Comparison of ENCODE assay signal across 1 cellular context in the genomic region with DNA sequence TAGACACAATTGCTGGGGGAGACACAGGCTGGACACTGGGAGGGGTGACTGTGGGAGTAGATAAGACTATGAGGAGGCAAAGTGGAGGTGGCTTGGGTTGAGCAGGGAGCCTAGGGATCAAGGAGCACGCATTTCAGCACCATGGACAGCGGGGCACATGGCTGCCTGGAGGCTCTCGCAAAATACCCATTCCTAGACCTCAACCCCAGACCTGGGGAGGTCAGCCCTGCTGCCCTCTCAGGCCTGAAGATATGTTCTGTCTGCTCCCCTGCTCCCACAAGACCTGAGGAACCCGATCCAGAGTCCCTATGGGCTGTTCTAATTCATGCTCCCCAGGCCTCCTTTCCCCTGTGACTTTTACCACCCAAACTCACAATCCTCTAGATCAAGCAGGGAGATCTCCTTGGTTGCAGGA.
TF ChIP-seq lines count a peak whose summit lies in the region.

No MANE protein-coding gene starts in this region.

TF ChIP-seq in K562, 482 proteins besides CTCF, POLR2A, EP300 and RAD21 (continues in another document):
- TF ChIP-seq YY1 (IDR thresholded peaks at IDR 0.05; ENCODE audit: borderline replicate concordance in 1 of 3, control insufficient read depth in 1 of 3, extremely low read depth in 1 of 3, insufficient read depth in 3 of 3, insufficient read length in 1 of 3, insufficient replicate concordance in 2 of 3, low read depth in 1 of 3, low read length in 2 of 3) (peak in 2 of 3 experiments; percentile 34 to 81), MYNN (IDR thresholded peaks at IDR 0.05) (no peak), MYNN (CRISPR knock-in tag; IDR thresholded peaks at IDR 0.05) (peak; percentile 58; the same call in 1 of the 2 replicates), ZBTB49 (CRISPR knock-in tag; IDR thresholded peaks at IDR 0.05; ENCODE audit: borderline replicate concordance) (no peak), RFX5 (IDR thresholded peaks at IDR 0.05; ENCODE audit: low read depth, low read length) (no peak), SAP30 (IDR thresholded peaks at IDR 0.05; ENCODE audit: borderline replicate concordance, insufficient read depth, low read depth, low read length, poor library complexity, severe bottlenecking) (peak; percentile 38), ZC3H4 (CRISPR knock-in tag; IDR thresholded peaks at IDR 0.05; ENCODE audit: borderline replicate concordance) (no peak), ASH1L (IDR thresholded peaks at IDR 0.05; ENCODE audit: borderline replicate concordance, low read depth, partially characterized antibody) (no peak), HDAC8 (tag; IDR thresholded peaks at IDR 0.05) (peak; percentile 60; the same call in 1 of the 2 replicates), ZNF347 (CRISPR knock-in tag; IDR thresholded peaks at IDR 0.05; ENCODE audit: low read depth) (no peak), POLR2B (IDR thresholded peaks at IDR 0.05; ENCODE audit: low read depth, partially characterized antibody) (no peak), ARNT (IDR thresholded peaks at IDR 0.05) (no peak), ZEB2 (IDR thresholded peaks at IDR 0.05) (no peak), PURB (CRISPR knock-in tag; IDR thresholded peaks at IDR 0.05; ENCODE audit: low read depth) (no peak), RNF219 (CRISPR knock-in tag; IDR thresholded peaks at IDR 0.05) (no peak), SIN3B (IDR thresholded peaks at IDR 0.05; ENCODE audit: low read depth) (no peak), JUN (IDR thresholded peaks at IDR 0.05; ENCODE audit: borderline replicate concordance, low read depth, low read length) (no peak), JUN (CRISPR knock-in tag; IDR thresholded peaks at IDR 0.05; ENCODE audit: borderline replicate concordance) (peak; percentile 73; the same call in 1 of the 2 replicates), TRIM28 (IDR thresholded peaks at IDR 0.05) (no peak), BCL6 (CRISPR knock-in tag; IDR thresholded peaks at IDR 0.05) (no peak), MTF1 (CRISPR knock-in tag; IDR thresholded peaks at IDR 0.05; ENCODE audit: borderline replicate concordance) (no peak), HCFC1 (IDR thresholded peaks at IDR 0.05; ENCODE audit: low read depth, low read length) (no peak), NR3C1 (CRISPR knock-in tag; IDR thresholded peaks at IDR 0.05) (peak; percentile 91; the same call in 1 of the 2 replicates), NCOA6 (IDR thresholded peaks at IDR 0.05) (peak; percentile 12; the same call in 1 of the 2 replicates), RBM22 (IDR thresholded peaks at IDR 0.05; ENCODE audit: low read depth, low read length, poor library complexity, severe bottlenecking) (no peak), CBFA2T2 (conservative IDR thresholded peaks at IDR 0.05) (no peak), SREBF2 (CRISPR knock-in tag; IDR thresholded peaks at IDR 0.05) (no peak), LEF1 (IDR thresholded peaks at IDR 0.05) (no peak), CREB1 (IDR thresholded peaks at IDR 0.05) (no peak), CREB1 (CRISPR knock-in tag; IDR thresholded peaks at IDR 0.05) (peak; percentile 73; the same call in 1 of the 2 replicates), ZNF785 (CRISPR knock-in tag; IDR thresholded peaks at IDR 0.05) (no peak), TOE1 (IDR thresholded peaks at IDR 0.05; ENCODE audit: borderline replicate concordance) (no peak), TOE1 (CRISPR knock-in tag; IDR thresholded peaks at IDR 0.05; ENCODE audit: borderline replicate concordance, low read depth) (peak; percentile 88), SIN3A (IDR thresholded peaks at IDR 0.05; ENCODE audit: borderline replicate concordance in 2 of 2, control insufficient read depth in 1 of 2, low read depth in 2 of 2, low read length in 2 of 2) (peak; percentile 58 to 94; a peak in 3 of 4 replicates), HDAC1 (IDR thresholded peaks at IDR 0.05) (peak in 1 of 2 experiments; percentile 60; a peak in 1 of 4 replicates), ATF3 (IDR thresholded peaks at IDR 0.05) (no peak), ATF3 (CRISPR knock-in tag; conservative IDR thresholded peaks at IDR 0.05) (no peak)
- TF ChIP-seq, protein P1, sequence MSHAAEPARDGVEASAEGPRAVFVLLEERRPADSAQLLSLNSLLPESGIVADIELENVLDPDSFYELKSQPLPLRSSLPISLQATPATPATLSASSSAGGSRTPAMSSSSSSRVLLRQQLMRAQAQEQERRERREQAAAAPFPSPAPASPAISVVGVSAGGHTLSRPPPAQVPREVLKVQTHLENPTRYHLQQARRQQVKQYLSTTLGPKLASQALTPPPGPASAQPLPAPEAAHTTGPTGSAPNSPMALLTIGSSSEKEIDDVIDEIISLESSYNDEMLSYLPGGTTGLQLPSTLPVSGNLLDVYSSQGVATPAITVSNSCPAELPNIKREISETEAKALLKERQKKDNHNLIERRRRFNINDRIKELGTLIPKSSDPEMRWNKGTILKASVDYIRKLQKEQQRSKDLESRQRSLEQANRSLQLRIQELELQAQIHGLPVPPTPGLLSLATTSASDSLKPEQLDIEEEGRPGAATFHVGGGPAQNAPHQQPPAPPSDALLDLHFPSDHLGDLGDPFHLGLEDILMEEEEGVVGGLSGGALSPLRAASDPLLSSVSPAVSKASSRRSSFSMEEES (CRISPR knock-in tag; IDR thresholded peaks at IDR 0.05): no peak
- TF ChIP-seq, protein P2, sequence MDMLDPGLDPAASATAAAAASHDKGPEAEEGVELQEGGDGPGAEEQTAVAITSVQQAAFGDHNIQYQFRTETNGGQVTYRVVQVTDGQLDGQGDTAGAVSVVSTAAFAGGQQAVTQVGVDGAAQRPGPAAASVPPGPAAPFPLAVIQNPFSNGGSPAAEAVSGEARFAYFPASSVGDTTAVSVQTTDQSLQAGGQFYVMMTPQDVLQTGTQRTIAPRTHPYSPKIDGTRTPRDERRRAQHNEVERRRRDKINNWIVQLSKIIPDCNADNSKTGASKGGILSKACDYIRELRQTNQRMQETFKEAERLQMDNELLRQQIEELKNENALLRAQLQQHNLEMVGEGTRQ (CRISPR knock-in tag; IDR thresholded peaks at IDR 0.05): peak; percentile 52
- TF ChIP-seq, protein P3, sequence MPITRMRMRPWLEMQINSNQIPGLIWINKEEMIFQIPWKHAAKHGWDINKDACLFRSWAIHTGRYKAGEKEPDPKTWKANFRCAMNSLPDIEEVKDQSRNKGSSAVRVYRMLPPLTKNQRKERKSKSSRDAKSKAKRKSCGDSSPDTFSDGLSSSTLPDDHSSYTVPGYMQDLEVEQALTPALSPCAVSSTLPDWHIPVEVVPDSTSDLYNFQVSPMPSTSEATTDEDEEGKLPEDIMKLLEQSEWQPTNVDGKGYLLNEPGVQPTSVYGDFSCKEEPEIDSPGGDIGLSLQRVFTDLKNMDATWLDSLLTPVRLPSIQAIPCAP (CRISPR knock-in tag; IDR thresholded peaks at IDR 0.05; ENCODE audit: borderline replicate concordance): peak; percentile 70; the same call in 1 of the 2 replicates
- TF ChIP-seq, protein P4, sequence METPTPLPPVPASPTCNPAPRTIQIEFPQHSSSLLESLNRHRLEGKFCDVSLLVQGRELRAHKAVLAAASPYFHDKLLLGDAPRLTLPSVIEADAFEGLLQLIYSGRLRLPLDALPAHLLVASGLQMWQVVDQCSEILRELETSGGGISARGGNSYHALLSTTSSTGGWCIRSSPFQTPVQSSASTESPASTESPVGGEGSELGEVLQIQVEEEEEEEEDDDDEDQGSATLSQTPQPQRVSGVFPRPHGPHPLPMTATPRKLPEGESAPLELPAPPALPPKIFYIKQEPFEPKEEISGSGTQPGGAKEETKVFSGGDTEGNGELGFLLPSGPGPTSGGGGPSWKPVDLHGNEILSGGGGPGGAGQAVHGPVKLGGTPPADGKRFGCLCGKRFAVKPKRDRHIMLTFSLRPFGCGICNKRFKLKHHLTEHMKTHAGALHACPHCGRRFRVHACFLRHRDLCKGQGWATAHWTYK (CRISPR knock-in tag; IDR thresholded peaks at IDR 0.05): no peak
- TF ChIP-seq, protein P5, sequence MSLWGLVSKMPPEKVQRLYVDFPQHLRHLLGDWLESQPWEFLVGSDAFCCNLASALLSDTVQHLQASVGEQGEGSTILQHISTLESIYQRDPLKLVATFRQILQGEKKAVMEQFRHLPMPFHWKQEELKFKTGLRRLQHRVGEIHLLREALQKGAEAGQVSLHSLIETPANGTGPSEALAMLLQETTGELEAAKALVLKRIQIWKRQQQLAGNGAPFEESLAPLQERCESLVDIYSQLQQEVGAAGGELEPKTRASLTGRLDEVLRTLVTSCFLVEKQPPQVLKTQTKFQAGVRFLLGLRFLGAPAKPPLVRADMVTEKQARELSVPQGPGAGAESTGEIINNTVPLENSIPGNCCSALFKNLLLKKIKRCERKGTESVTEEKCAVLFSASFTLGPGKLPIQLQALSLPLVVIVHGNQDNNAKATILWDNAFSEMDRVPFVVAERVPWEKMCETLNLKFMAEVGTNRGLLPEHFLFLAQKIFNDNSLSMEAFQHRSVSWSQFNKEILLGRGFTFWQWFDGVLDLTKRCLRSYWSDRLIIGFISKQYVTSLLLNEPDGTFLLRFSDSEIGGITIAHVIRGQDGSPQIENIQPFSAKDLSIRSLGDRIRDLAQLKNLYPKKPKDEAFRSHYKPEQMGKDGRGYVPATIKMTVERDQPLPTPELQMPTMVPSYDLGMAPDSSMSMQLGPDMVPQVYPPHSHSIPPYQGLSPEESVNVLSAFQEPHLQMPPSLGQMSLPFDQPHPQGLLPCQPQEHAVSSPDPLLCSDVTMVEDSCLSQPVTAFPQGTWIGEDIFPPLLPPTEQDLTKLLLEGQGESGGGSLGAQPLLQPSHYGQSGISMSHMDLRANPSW (CRISPR knock-in tag; IDR thresholded peaks at IDR 0.05): no peak
- TF ChIP-seq, protein P6, sequence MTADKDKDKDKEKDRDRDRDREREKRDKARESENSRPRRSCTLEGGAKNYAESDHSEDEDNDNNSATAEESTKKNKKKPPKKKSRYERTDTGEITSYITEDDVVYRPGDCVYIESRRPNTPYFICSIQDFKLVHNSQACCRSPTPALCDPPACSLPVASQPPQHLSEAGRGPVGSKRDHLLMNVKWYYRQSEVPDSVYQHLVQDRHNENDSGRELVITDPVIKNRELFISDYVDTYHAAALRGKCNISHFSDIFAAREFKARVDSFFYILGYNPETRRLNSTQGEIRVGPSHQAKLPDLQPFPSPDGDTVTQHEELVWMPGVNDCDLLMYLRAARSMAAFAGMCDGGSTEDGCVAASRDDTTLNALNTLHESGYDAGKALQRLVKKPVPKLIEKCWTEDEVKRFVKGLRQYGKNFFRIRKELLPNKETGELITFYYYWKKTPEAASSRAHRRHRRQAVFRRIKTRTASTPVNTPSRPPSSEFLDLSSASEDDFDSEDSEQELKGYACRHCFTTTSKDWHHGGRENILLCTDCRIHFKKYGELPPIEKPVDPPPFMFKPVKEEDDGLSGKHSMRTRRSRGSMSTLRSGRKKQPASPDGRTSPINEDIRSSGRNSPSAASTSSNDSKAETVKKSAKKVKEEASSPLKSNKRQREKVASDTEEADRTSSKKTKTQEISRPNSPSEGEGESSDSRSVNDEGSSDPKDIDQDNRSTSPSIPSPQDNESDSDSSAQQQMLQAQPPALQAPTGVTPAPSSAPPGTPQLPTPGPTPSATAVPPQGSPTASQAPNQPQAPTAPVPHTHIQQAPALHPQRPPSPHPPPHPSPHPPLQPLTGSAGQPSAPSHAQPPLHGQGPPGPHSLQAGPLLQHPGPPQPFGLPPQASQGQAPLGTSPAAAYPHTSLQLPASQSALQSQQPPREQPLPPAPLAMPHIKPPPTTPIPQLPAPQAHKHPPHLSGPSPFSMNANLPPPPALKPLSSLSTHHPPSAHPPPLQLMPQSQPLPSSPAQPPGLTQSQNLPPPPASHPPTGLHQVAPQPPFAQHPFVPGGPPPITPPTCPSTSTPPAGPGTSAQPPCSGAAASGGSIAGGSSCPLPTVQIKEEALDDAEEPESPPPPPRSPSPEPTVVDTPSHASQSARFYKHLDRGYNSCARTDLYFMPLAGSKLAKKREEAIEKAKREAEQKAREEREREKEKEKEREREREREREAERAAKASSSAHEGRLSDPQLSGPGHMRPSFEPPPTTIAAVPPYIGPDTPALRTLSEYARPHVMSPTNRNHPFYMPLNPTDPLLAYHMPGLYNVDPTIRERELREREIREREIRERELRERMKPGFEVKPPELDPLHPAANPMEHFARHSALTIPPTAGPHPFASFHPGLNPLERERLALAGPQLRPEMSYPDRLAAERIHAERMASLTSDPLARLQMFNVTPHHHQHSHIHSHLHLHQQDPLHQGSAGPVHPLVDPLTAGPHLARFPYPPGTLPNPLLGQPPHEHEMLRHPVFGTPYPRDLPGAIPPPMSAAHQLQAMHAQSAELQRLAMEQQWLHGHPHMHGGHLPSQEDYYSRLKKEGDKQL (CRISPR knock-in tag; IDR thresholded peaks at IDR 0.05; ENCODE audit: borderline replicate concordance): no peak
